1 cellular context compared by ENCODE assay signal in genomic region chr12:67650127-67650495, GRCh38.
TF ChIP-seq lines count a peak whose summit lies in the region.

No MANE protein-coding gene starts in this region.

TF ChIP-seq in GM12878, 131 proteins besides CTCF, POLR2A, EP300 and RAD21 (continued from another document):
- TF ChIP-seq PAX5 (IDR thresholded peaks at IDR 0.05; ENCODE audit: borderline replicate concordance, low read depth, low read length) (0 out of 2 replicates have a peak, but pooled peaks have one; percentile 15), POU2F2 (IDR thresholded peaks at IDR 0.05; ENCODE audit: borderline replicate concordance, low read depth, low read length) (no peak), IKZF2 (IDR thresholded peaks at IDR 0.05) (peak in 1 of 2 experiments; percentile 63; a peak in 1 of 4 replicates), ZNF592 (IDR thresholded peaks at IDR 0.05) (no peak), CEBPB (IDR thresholded peaks at IDR 0.05; ENCODE audit: borderline replicate concordance in 1 of 2, low read depth in 2 of 2, low read length in 2 of 2) (no peak), NFIC (IDR thresholded peaks at IDR 0.05; ENCODE audit: low read depth, low read length) (no peak), POLR2AphosphoS2 (IDR thresholded peaks at IDR 0.05; ENCODE audit: low read depth, low read length) (no peak), E4F1 (IDR thresholded peaks at IDR 0.05; ENCODE audit: borderline replicate concordance, partially characterized antibody) (no peak), TARDBP (IDR thresholded peaks at IDR 0.05; ENCODE audit: borderline replicate concordance) (no peak), EGR1 (IDR thresholded peaks at IDR 0.05; ENCODE audit: borderline replicate concordance in 1 of 2, low read depth in 2 of 2, low read length in 2 of 2) (peak in 1 of 2 experiments; percentile 56; a peak in 1 of 3 replicates), MXI1 (IDR thresholded peaks at IDR 0.05; ENCODE audit: low read depth, low read length) (no peak), FOXK2 (IDR thresholded peaks at IDR 0.05) (no peak; the same call in 1 of the 2 replicates), ZNF207 (IDR thresholded peaks at IDR 0.05; ENCODE audit: borderline replicate concordance) (no peak), SMARCA5 (IDR thresholded peaks at IDR 0.05) (no peak), SMAD5 (IDR thresholded peaks at IDR 0.05; ENCODE audit: low read depth) (no peak), IKZF1 (conservative IDR thresholded peaks at IDR 0.05) (0 out of 2 replicates have a peak, but pooled peaks have one; percentile 8), YY1 (IDR thresholded peaks at IDR 0.05; ENCODE audit: low read depth, low read length) (0 out of 2 replicates have a peak, but pooled peaks have one; percentile 9), USF2 (IDR thresholded peaks at IDR 0.05; ENCODE audit: borderline replicate concordance, low read depth, low read length) (no peak), BCL3 (IDR thresholded peaks at IDR 0.05; ENCODE audit: borderline replicate concordance, insufficient read depth, low read depth, low read length, poor library complexity, severe bottlenecking) (no peak)
- TF ChIP-seq, protein P1, sequence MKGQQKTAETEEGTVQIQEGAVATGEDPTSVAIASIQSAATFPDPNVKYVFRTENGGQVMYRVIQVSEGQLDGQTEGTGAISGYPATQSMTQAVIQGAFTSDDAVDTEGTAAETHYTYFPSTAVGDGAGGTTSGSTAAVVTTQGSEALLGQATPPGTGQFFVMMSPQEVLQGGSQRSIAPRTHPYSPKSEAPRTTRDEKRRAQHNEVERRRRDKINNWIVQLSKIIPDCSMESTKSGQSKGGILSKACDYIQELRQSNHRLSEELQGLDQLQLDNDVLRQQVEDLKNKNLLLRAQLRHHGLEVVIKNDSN (IDR thresholded peaks at IDR 0.05; ENCODE audit: borderline replicate concordance, extremely low read length, insufficient read depth, low read depth, low read length), result no peak
- TF ChIP-seq, protein P2, sequence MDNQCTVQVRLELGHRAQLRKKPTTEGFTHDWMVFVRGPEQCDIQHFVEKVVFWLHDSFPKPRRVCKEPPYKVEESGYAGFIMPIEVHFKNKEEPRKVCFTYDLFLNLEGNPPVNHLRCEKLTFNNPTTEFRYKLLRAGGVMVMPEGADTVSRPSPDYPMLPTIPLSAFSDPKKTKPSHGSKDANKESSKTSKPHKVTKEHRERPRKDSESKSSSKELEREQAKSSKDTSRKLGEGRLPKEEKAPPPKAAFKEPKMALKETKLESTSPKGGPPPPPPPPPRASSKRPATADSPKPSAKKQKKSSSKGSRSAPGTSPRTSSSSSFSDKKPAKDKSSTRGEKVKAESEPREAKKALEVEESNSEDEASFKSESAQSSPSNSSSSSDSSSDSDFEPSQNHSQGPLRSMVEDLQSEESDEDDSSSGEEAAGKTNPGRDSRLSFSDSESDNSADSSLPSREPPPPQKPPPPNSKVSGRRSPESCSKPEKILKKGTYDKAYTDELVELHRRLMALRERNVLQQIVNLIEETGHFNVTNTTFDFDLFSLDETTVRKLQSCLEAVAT (IDR thresholded peaks at IDR 0.05), result no peak
- TF ChIP-seq, protein P3, sequence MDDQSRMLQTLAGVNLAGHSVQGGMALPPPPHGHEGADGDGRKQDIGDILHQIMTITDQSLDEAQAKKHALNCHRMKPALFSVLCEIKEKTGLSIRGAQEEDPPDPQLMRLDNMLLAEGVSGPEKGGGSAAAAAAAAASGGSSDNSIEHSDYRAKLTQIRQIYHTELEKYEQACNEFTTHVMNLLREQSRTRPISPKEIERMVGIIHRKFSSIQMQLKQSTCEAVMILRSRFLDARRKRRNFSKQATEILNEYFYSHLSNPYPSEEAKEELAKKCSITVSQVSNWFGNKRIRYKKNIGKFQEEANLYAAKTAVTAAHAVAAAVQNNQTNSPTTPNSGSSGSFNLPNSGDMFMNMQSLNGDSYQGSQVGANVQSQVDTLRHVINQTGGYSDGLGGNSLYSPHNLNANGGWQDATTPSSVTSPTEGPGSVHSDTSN (IDR thresholded peaks at IDR 0.05; ENCODE audit: insufficient replicate concordance, low read depth, low read length), result no peak
- TF ChIP-seq, protein P4, sequence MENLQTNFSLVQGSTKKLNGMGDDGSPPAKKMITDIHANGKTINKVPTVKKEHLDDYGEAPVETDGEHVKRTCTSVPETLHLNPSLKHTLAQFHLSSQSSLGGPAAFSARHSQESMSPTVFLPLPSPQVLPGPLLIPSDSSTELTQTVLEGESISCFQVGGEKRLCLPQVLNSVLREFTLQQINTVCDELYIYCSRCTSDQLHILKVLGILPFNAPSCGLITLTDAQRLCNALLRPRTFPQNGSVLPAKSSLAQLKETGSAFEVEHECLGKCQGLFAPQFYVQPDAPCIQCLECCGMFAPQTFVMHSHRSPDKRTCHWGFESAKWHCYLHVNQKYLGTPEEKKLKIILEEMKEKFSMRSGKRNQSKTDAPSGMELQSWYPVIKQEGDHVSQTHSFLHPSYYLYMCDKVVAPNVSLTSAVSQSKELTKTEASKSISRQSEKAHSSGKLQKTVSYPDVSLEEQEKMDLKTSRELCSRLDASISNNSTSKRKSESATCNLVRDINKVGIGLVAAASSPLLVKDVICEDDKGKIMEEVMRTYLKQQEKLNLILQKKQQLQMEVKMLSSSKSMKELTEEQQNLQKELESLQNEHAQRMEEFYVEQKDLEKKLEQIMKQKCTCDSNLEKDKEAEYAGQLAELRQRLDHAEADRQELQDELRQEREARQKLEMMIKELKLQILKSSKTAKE (IDR thresholded peaks at IDR 0.05; ENCODE audit: low read depth, poor library complexity, severe bottlenecking), result no peak
